In genomic region chr6:126035764-126036163, GRCh38 we compare ENCODE assay signal across 31 cellular contexts.
"Had no signal": no experiment of that assay in that cellular context is flagged by ENCODE, and none has a peak within 500 bp of the region (broad histone marks: within the 10 kb centered on the region; RNA-seq: fewer than 3 reads in every experiment).

No MANE protein-coding gene starts in this region.

- H3K9me3 ChIP-seq: ascending aorta, body of pancreas, MG63, SJCRH30, SK-N-SH had no signal

- H3K36me3 ChIP-seq: ascending aorta had no signal

- H3K27ac ChIP-seq: body of pancreas, SJCRH30 had no signal

- H3K4me3 ChIP-seq: ascending aorta, body of pancreas, MG63, SJCRH30 had no signal

- H3K9me3 Mint-ChIP-seq: activated naive CD4-positive, alpha-beta T cell treated with anti-CD3 and anti-CD28 coated beads, Interleukin-2, amount 50 U/mL, for 72 hours; activated naive CD8-positive, alpha-beta T cell treated with anti-CD3 and anti-CD28 coated beads, Interleukin-2, amount 50 U/mL, for 24 hours; central memory CD8-positive, alpha-beta T cell; T-helper 2 cell treated with Interferon-gamma antibody and Interleukin-4, amounts not matched to agents 5 μg/mL and 100 μg/mL, for 36 hours had no signal

- H3K4me1 Mint-ChIP-seq: activated naive CD8-positive, alpha-beta T cell treated with anti-CD3 and anti-CD28 coated beads, Interleukin-2, amount 50 U/mL, for 24 hours had no signal

- H3K4me1 ChIP-seq: SJCRH30 had no signal

- ATAC-seq: activated CD8-positive, alpha-beta T cell treated with anti-CD3 and anti-CD28 coated beads, Interleukin-2, amount 10 ng/mL, durations not matched to agents 7 days and 5 days; activated naive CD4-positive, alpha-beta T cell treated with anti-CD3 and anti-CD28 coated beads, Interleukin-2, amount 50 U/mL, for 72 hours; activated naive CD8-positive, alpha-beta T cell treated with anti-CD3 and anti-CD28 coated beads, Interleukin-2, amount 50 U/mL, for 24 hours; body of pancreas; Panc1; Right ventricle myocardium inferior had no signal

- H3K4me2 ChIP-seq: SK-N-SH had no signal

- H3K4me3 Mint-ChIP-seq: activated CD8-positive, alpha-beta T cell treated with anti-CD3 and anti-CD28 coated beads, Interleukin-2, amount 10 ng/mL, durations not matched to agents 7 days and 5 days; activated naive CD8-positive, alpha-beta T cell treated with anti-CD3 and anti-CD28 coated beads, Interleukin-2, amount 50 U/mL, for 24 hours; central memory CD8-positive, alpha-beta T cell; T-helper 2 cell treated with Interferon-gamma antibody and Interleukin-4, amounts not matched to agents 5 μg/mL and 100 μg/mL, for 36 hours had no signal

- H3K27ac Mint-ChIP-seq: activated CD8-positive, alpha-beta T cell treated with anti-CD3 and anti-CD28 coated beads, Interleukin-2, amount 10 ng/mL, durations not matched to agents 7 days and 5 days; activated naive CD4-positive, alpha-beta T cell treated with anti-CD3 and anti-CD28 coated beads, Interleukin-2, amount 50 U/mL, for 72 hours; activated naive CD8-positive, alpha-beta T cell treated with anti-CD3 and anti-CD28 coated beads, Interleukin-2, amount 50 U/mL, for 24 hours; T-helper 2 cell treated with Interferon-gamma antibody and Interleukin-4, amounts not matched to agents 5 μg/mL and 100 μg/mL, for 36 hours had no signal

- DNase-seq: activated CD4-positive, alpha-beta T cell treated with anti-CD3 and anti-CD28 coated beads for 48 hours; activated CD4-positive, alpha-beta T cell treated with anti-CD3 and anti-CD28 coated beads, Interleukin-2, amount 50 U/mL, for 4 hours; activated CD4-positive, CD25-positive, alpha-beta regulatory T cell treated with anti-CD3 and anti-CD28 coated beads, Interleukin-2, amount 50 U/mL, for 72 hours; activated CD8-positive, alpha-beta memory T cell treated with anti-CD3 and anti-CD28 coated beads, Interleukin-2, amount 50 U/mL, for 48 hours; activated CD8-positive, alpha-beta T cell treated with anti-CD3 and anti-CD28 coated beads, Interleukin-2, amount 10 ng/mL, durations not matched to agents 7 days and 5 days; activated effector memory CD4-positive, alpha-beta T cell treated with Interleukin-2 at 50 U/mL for 16 hours; activated naive CD4-positive, alpha-beta T cell treated with Interleukin-2 at 50 U/mL for 16 hours; activated naive CD8-positive, alpha-beta T cell treated with anti-CD3 and anti-CD28 coated beads, Interleukin-2, amount 50 U/mL, for 24 hours; activated T-cell treated with anti-CD3 and anti-CD28 coated beads, Interleukin-2, amount 50 U/mL, for 1 hour; amniotic stem cell; body of pancreas; MG63; MV-4-11; NCI-H1092 treated with DMSO at 0.1 percent for 48 hours; NCI-H1417 treated with DMSO at 0.1 percent for 48 hours; NCI-H1694 treated with DMSO at 0.1 percent for 48 hours; NCI-H2029 treated with DMSO at 0.1 percent for 48 hours; NCI-H345; NCI-H510A; NCI-H69; NK-92 treated with Interleukin-12 subunit alpha and Interleukin-12 subunit beta, amount 100 ng/mL, for 24 hours; OCI-M1; RPMI8226; SJCRH30; SK-N-SH had no signal

- H3K27me3 Mint-ChIP-seq: activated naive CD8-positive, alpha-beta T cell treated with anti-CD3 and anti-CD28 coated beads, Interleukin-2, amount 50 U/mL, for 24 hours; central memory CD8-positive, alpha-beta T cell had no signal

- H3K27me3 ChIP-seq: ascending aorta, body of pancreas, MG63, SJCRH30 had no signal

- H3K9me2 ChIP-seq: SK-N-SH had no signal
